11 cellular contexts compared by ENCODE assay signal in genomic region chr1:58893257-58893869, GRCh38.
DNase-seq lines count a peak whose midpoint lies in the region; ATAC-seq, FAIRE-seq and TF ChIP-seq lines count a peak whose summit lies in the region.
"Had no signal": no experiment of that assay in that cellular context is flagged by ENCODE, and none has a peak within 500 bp of the region (broad histone marks: within the 10 kb centered on the region; RNA-seq: fewer than 3 reads in every experiment).

No MANE protein-coding gene starts in this region.

- intact Hi-C loops in pancreas (cut with DNase I): loop anchor here in 2 of 3 donors (10.0 kb wide), 2 partner anchors 109 to 171 kb away; partner anchors contain the start of gene JUN (in 1 of the 2)

- DNase-seq in NCI-H1092 (lab: John Stamatoyannopoulos, UW): peak; percentile 65
- DNase-seq in NCI-H69 (lab: John Stamatoyannopoulos, UW): peak; percentile 94
- peak; percentile 80 for DNase-seq in glomerular endothelial cell (ENCODE audit: extremely low read depth, low read depth, low spot score)
- DNase-seq in pancreas: no peak
- no peak for DNase-seq in frontal cortex (ENCODE audit: low spot score in 2 of 2)
- no peak for DNase-seq in cerebellar nuclear complex (lab: John Stamatoyannopoulos, UW)
- no peak for DNase-seq in hippocampal formation (lab: John Stamatoyannopoulos, UW)
- no peak for DNase-seq in NK-92 (lab: John Stamatoyannopoulos, UW; ENCODE audit: unreplicated experiment)
- DNase-seq: activated naive CD8-positive, alpha-beta T cell treated with anti-CD3 and anti-CD28 coated beads, Interleukin-2, amount 50 U/mL, for 24 hours; cortex of kidney; MG63 had no signal

- H3K9me3 ChIP-seq in pancreas: no peaks in the 10 kb centered on the region
- H3K9me3 ChIP-seq: MG63 had no signal

- no peaks in the 10 kb centered on the region for H3K36me3 ChIP-seq in pancreas
- H3K36me3 ChIP-seq: MG63 had no signal

- no peaks in the 10 kb centered on the region for H3K27me3 ChIP-seq in pancreas
- H3K27me3 ChIP-seq: MG63 had no signal

- 46 to 47% methylated on average over 13 of the region's 13 CpGs for WGBS in pancreas, 2 donors

- FAIRE-seq in pancreas (lab: Jason Lieb, UNC): no peak
- no peak for FAIRE-seq in frontal cortex (lab: Jason Lieb, UNC)

- peaks cover 12 to 44% (median 33%) of the 10 kb centered on the region in 3 donors for H3K4me1 ChIP-seq in pancreas

- no peak for TF ChIP-seq CTCF in pancreas (IDR thresholded peaks at IDR 0.05)

- peak; percentile 26 to 44 (median 38) for ATAC-seq in pancreas
- ATAC-seq: activated naive CD8-positive, alpha-beta T cell treated with anti-CD3 and anti-CD28 coated beads, Interleukin-2, amount 50 U/mL, for 24 hours had no signal

- peak overlapping the region in 1 of 4 donors; percentile 48 for H3K27ac ChIP-seq in pancreas

- no peak overlapping the region for H3K4me3 ChIP-seq in pancreas
- H3K4me3 ChIP-seq: MG63 had no signal

Comparison
In these comparisons a context has a peak if more than half of its experiments do, and no peak if none do; other contexts are left out.
1. DNase-seq: peak in NCI-H1092 (single experiment), NCI-H69 (single experiment) and glomerular endothelial cell (single experiment); none in pancreas (0 of 6), frontal cortex (0 of 2), cerebellar nuclear complex (0 of 2), hippocampal formation (0 of 2) and NK-92 (single experiment).